ENCODE assay signal across 8 cellular contexts in the genomic region with DNA sequence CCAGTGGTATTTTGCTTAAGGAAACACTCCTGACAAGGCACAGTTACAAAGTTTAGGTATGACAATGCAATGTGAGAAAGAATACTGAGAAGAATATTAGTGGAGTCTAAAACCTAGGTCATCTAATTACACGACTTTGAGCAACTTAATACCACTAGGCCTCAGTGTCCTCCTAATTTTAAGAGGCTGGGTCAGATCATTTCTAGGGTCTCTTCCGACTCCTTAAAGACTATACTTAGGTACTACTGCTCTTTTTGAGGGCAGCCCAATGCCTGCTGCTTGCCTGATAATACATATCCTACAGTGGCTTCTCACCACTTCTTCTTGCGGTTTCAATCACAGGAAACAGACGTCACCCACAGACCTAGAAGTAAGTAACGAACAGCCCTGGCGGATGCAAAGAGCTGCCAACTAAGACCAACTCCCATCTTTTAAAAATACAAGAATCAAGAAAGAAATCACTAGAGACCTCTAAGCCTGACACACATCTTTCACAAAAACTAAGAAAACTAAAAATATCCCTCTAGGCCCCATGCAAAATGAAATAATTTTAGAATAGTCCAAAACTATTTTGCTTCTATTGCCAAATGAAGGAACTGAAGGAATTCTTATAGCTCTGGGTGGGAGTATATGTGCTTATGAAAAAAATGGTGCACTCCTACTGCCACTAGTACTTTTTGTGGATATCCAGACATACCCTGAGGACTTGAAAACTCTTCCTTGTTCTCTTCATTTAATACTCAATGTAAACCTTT. TPM values are rescaled to one million over a fixed set of nuclear protein-coding genes. Genes with fewer than 3 reads are reported as not detected.
DNase-seq lines count a peak whose midpoint lies in the region; ATAC-seq, FAIRE-seq and TF ChIP-seq lines count a peak whose summit lies in the region.

No MANE protein-coding gene starts in this region.

- POLR2A ChIA-PET in PC-3 (lab: Charles Lee; ENCODE audit: unreplicated experiment) = no interaction called here

- CTCF ChIA-PET in PC-3 (lab: Charles Lee) = no interaction called here

- H3K9me3 ChIP-seq in PC-3 (ENCODE audit: low read length) = no peaks in the 10 kb centered on the region
- no peaks in the 10 kb centered on the region for H3K9me3 ChIP-seq in right atrium auricular region
- no peaks in the 10 kb centered on the region for H3K9me3 ChIP-seq in WERI-Rb-1 (ENCODE audit: severe bottlenecking)

- FAIRE-seq in GM18507 (lab: Jason Lieb, UNC) = peak; percentile 95

- H3K79me2 ChIP-seq in PC-3 (ENCODE audit: low read length) = peaks cover 97% of the 10 kb centered on the region

- peaks cover 11% of the 10 kb centered on the region; the same call in 1 of the 2 replicates for H4K20me1 ChIP-seq in PC-3 (ENCODE audit: low read length)

- peak overlapping the region; percentile 67 for H3K4me3 Mint-ChIP-seq in activated T-helper 2 cell treated with anti-CD3 and anti-CD28 coated beads, Interferon-gamma antibody, Interleukin-2, Interleukin-4, amounts not matched to agents 10 μg/mL and 5 μg/mL and 100 μg/mL, durations not matched to agents 14 hours and 24 hours and 36 hours (ENCODE audit: low read depth)

- TF ChIP-seq CTCF in PC-3 (conservative IDR thresholded peaks at IDR 0.05; ENCODE audit: low read depth, low read length) (no peak), right atrium auricular region (IDR thresholded peaks at IDR 0.05) (no peak), WERI-Rb-1 (IDR thresholded peaks at IDR 0.05; ENCODE audit: low read depth, low read length) (no peak)

- intact Hi-C loops in PC-3 (cut with micrococcal nuclease) = no loop called here
- intact Hi-C loops in activated T-helper 2 cell treated with anti-CD3 and anti-CD28 coated beads, Interferon-gamma antibody, Interleukin-2, Interleukin-4, amounts not matched to agents 10 μg/mL and 5 μg/mL and 100 μg/mL, durations not matched to agents 14 hours and 24 hours and 36 hours (cut with micrococcal nuclease) = loop anchor here (1.0 kb wide), 1 partner anchor 14 kb away; no protein-coding TSS in a partner anchor

- peak; percentile 93 for ATAC-seq in HG02884 (IDR thresholded peaks at IDR 0.05; ENCODE audit: unreplicated experiment)
- ATAC-seq in PC-3 = no peak

- H3K9me2 ChIP-seq in PC-3 (replicated peaks; ENCODE audit: low read length) = no peaks in the 10 kb centered on the region

- H3K36me3 ChIP-seq in PC-3 (ENCODE audit: low read depth, low read length) (no peaks in the 10 kb centered on the region), right atrium auricular region (no peaks in the 10 kb centered on the region), WERI-Rb-1 (no peaks in the 10 kb centered on the region)

- DNase-seq in GM18507 (ENCODE audit: extremely low spot score, insufficient read length, low read depth) = peak; percentile 48
- no peak for DNase-seq in PC-3
- DNase-seq in activated T-helper 2 cell treated with anti-CD3 and anti-CD28 coated beads, Interferon-gamma antibody, Interleukin-2, Interleukin-4, amounts not matched to agents 10 μg/mL and 5 μg/mL and 100 μg/mL, durations not matched to agents 14 hours and 24 hours and 36 hours (ENCODE audit: low spot score) = peak; percentile 72
- peak; percentile 66 for DNase-seq in right atrium auricular region (ENCODE audit: low spot score)
- peak; percentile 45 for DNase-seq in stimulated activated CD8-positive, alpha-beta memory T cell treated with anti-CD3 and anti-CD28 coated beads, Interleukin-12 subunit alpha, Interleukin-12 subunit beta, amount 100 ng/mL, for 4 hours (ENCODE audit: low read depth)
- no peak for DNase-seq in WERI-Rb-1
- no peak for DNase-seq in NCI-H2029 (lab: John Stamatoyannopoulos, UW)

- H2AFZ ChIP-seq in PC-3 (ENCODE audit: low read length) = no peak overlapping the region

- peaks cover 69% of the 10 kb centered on the region for H3K4me1 Mint-ChIP-seq in activated T-helper 2 cell treated with anti-CD3 and anti-CD28 coated beads, Interferon-gamma antibody, Interleukin-2, Interleukin-4, amounts not matched to agents 10 μg/mL and 5 μg/mL and 100 μg/mL, durations not matched to agents 14 hours and 24 hours and 36 hours (ENCODE audit: low read depth)

- H3K27me3 Mint-ChIP-seq in activated T-helper 2 cell treated with anti-CD3 and anti-CD28 coated beads, Interferon-gamma antibody, Interleukin-2, Interleukin-4, amounts not matched to agents 10 μg/mL and 5 μg/mL and 100 μg/mL, durations not matched to agents 14 hours and 24 hours and 36 hours (ENCODE audit: low read depth) = no peaks in the 10 kb centered on the region

- peaks cover 37% of the 10 kb centered on the region for H3K36me3 Mint-ChIP-seq in activated T-helper 2 cell treated with anti-CD3 and anti-CD28 coated beads, Interferon-gamma antibody, Interleukin-2, Interleukin-4, amounts not matched to agents 10 μg/mL and 5 μg/mL and 100 μg/mL, durations not matched to agents 14 hours and 24 hours and 36 hours (ENCODE audit: low read depth)

- H3F3A ChIP-seq in PC-3 (ENCODE audit: low read length, unreplicated experiment) = no peaks in the 10 kb centered on the region

- no TSS peak for BruUV-seq in PC-3 (replicated peaks; lab: Mats Ljungman, UMichigan)

- H3K27me3 ChIP-seq in PC-3 (ENCODE audit: low read length) = no peaks in the 10 kb centered on the region
- H3K27me3 ChIP-seq in right atrium auricular region = no peaks in the 10 kb centered on the region
- H3K27me3 ChIP-seq in WERI-Rb-1 (ENCODE audit: insufficient read depth, low read depth, severe bottlenecking) = no peaks in the 10 kb centered on the region

- peaks cover 22% of the 10 kb centered on the region for H3K4me1 ChIP-seq in PC-3 (ENCODE audit: insufficient read depth, low read length)
- peaks cover 0 to 38% of the 10 kb centered on the region in 2 donors for H3K4me1 ChIP-seq in right atrium auricular region

- peak overlapping the region; percentile 90 for H3K27ac Mint-ChIP-seq in activated T-helper 2 cell treated with anti-CD3 and anti-CD28 coated beads, Interferon-gamma antibody, Interleukin-2, Interleukin-4, amounts not matched to agents 10 μg/mL and 5 μg/mL and 100 μg/mL, durations not matched to agents 14 hours and 24 hours and 36 hours

- H3K4me3 ChIP-seq in PC-3 (ENCODE audit: low read length) = no peak overlapping the region
- H3K4me3 ChIP-seq in right atrium auricular region = no peak overlapping the region
- H3K4me3 ChIP-seq in WERI-Rb-1 (ENCODE audit: low read depth, low read length) = no peak overlapping the region

- H3K9ac ChIP-seq in PC-3 (ENCODE audit: low read length) = no peak overlapping the region

- H3K4me2 ChIP-seq in PC-3 (ENCODE audit: low read length) = no peak overlapping the region

- no peaks in the 10 kb centered on the region for H3K9me3 Mint-ChIP-seq in activated T-helper 2 cell treated with anti-CD3 and anti-CD28 coated beads, Interferon-gamma antibody, Interleukin-2, Interleukin-4, amounts not matched to agents 10 μg/mL and 5 μg/mL and 100 μg/mL, durations not matched to agents 14 hours and 24 hours and 36 hours

- 0 out of 2 replicates have a peak overlapping the region, but pooled peaks have one; percentile 8 for H3K27ac ChIP-seq in PC-3 (ENCODE audit: low read length)
- peak overlapping the region; percentile 67 to 77 for H3K27ac ChIP-seq in right atrium auricular region
- H3K27ac ChIP-seq in WERI-Rb-1 = no peak overlapping the region

RNA-seq across cellular contexts. Expression of a gene that starts 13.1 kb away (rescaled TPM):
- total RNA-seq in PC-3 (2014; rRNA removed) (51.9 and 106 TPM in 2 replicates), right atrium auricular region (10 to 100 TPM; 18.7 to 82.7 TPM)
- 228 and 234 TPM in 2 replicates for total RNA-seq in activated T-helper 2 cell treated with anti-CD3 and anti-CD28 coated beads, Interferon-gamma antibody, Interleukin-2, Interleukin-4, amounts not matched to agents 10 μg/mL and 5 μg/mL and 100 μg/mL, durations not matched to agents 14 hours and 24 hours and 36 hours

RNA-seq across cellular contexts. Expression of a gene that starts 30.9 kb away (rescaled TPM):
- total RNA-seq in PC-3 (2014; rRNA removed) (66.8 and 82.9 TPM in 2 replicates), right atrium auricular region (10 to 100 TPM; 21.0 to 22.2 TPM)
- 92.4 and 95.2 TPM in 2 replicates for total RNA-seq in activated T-helper 2 cell treated with anti-CD3 and anti-CD28 coated beads, Interferon-gamma antibody, Interleukin-2, Interleukin-4, amounts not matched to agents 10 μg/mL and 5 μg/mL and 100 μg/mL, durations not matched to agents 14 hours and 24 hours and 36 hours

RNA-seq across cellular contexts. Expression of a gene that starts 31.1 kb away (rescaled TPM):
- 4.1 and 5.6 TPM in 2 replicates for total RNA-seq in PC-3 (2014; rRNA removed)
- 15.9 and 16.1 TPM in 2 replicates for total RNA-seq in activated T-helper 2 cell treated with anti-CD3 and anti-CD28 coated beads, Interferon-gamma antibody, Interleukin-2, Interleukin-4, amounts not matched to agents 10 μg/mL and 5 μg/mL and 100 μg/mL, durations not matched to agents 14 hours and 24 hours and 36 hours
- total RNA-seq in right atrium auricular region = 1 to 10 TPM in 1 of 2 donors, under 1 TPM in 1; 0.41 to 1.3 TPM

RNA-seq across cellular contexts. Expression of a gene that starts 45.5 kb away (rescaled TPM):
- total RNA-seq in PC-3 (2014; rRNA removed) = 17.2 and 22.7 TPM in 2 replicates
- 37.4 and 42.8 TPM in 2 replicates for total RNA-seq in activated T-helper 2 cell treated with anti-CD3 and anti-CD28 coated beads, Interferon-gamma antibody, Interleukin-2, Interleukin-4, amounts not matched to agents 10 μg/mL and 5 μg/mL and 100 μg/mL, durations not matched to agents 14 hours and 24 hours and 36 hours
- 1 to 10 TPM; 5.1 to 6.4 TPM for total RNA-seq in right atrium auricular region

Comparison
In these comparisons a context has a peak if more than half of its experiments do, and no peak if none do; other contexts are left out.
1. DNase-seq: peak in GM18507 (single experiment), activated T-helper 2 cell treated with anti-CD3 and anti-CD28 coated beads, Interferon-gamma antibody, Interleukin-2, Interleukin-4, amounts not matched to agents 10 μg/mL and 5 μg/mL and 100 μg/mL, durations not matched to agents 14 hours and 24 hours and 36 hours (single experiment), right atrium auricular region (single experiment) and stimulated activated CD8-positive, alpha-beta memory T cell treated with anti-CD3 and anti-CD28 coated beads, Interleukin-12 subunit alpha, Interleukin-12 subunit beta, amount 100 ng/mL, for 4 hours (single experiment); none in PC-3 (single experiment), WERI-Rb-1 (single experiment) and NCI-H2029 (single experiment).